ENCODE assay signal across 8 cellular contexts in the genomic region with DNA sequence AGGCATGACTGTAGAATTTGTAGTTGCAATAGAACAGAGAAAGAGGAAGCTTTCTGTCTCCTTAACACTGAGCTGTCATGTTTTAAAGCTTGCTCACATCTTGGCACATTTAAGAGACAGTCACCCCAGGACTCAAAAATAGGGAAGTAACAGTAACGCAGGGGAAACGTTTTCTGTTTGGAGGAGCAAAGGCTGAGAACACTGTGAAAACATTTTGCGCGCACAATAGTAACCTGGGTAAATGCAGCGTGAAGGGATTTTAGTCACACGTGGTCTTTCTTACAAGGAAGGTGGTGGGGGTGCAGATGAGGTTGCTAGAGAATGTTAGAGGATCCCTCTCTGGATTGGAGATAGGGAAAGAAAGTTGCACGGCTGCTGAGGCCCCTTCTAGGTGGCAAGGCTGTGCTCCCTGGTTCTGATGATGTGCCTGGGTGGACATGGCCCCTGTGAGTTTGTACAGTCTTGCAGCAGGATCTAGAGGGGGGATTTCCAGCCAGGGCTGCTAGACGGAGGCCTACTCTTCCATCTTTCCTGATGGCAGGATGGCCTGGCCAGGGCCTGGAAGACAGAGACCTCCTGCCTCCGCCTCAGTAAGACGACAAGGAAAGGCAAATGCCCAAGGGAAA.
DNase-seq lines count a peak whose midpoint lies in the region; ATAC-seq lines count a peak whose summit lies in the region.

No MANE protein-coding gene starts in this region.

- no peaks in the 10 kb centered on the region for H3K27me3 Mint-ChIP-seq in T-helper 1 cell treated with Interleukin-12 subunit alpha and Interleukin-12 subunit beta and Interleukin-4 antibody, amounts not matched to agents 30 μg/mL and 1 μg/mL, for 36 hours (ENCODE audit: low read depth)
- no peaks in the 10 kb centered on the region for H3K27me3 Mint-ChIP-seq in effector memory CD8-positive, alpha-beta T cell

- peak overlapping the region; percentile 66 for H3K27ac Mint-ChIP-seq in T-helper 1 cell treated with Interleukin-12 subunit alpha and Interleukin-12 subunit beta and Interleukin-4 antibody, amounts not matched to agents 30 μg/mL and 1 μg/mL, for 36 hours
- H3K27ac Mint-ChIP-seq in effector memory CD8-positive, alpha-beta T cell: peak overlapping the region; percentile 78 to 88

- no peak overlapping the region for H3K4me3 Mint-ChIP-seq in T-helper 1 cell treated with Interleukin-12 subunit alpha and Interleukin-12 subunit beta and Interleukin-4 antibody, amounts not matched to agents 30 μg/mL and 1 μg/mL, for 36 hours
- H3K4me3 Mint-ChIP-seq in effector memory CD8-positive, alpha-beta T cell: no peak overlapping the region

- no peaks in the 10 kb centered on the region for H3K27me3 ChIP-seq in stomach smooth muscle (ENCODE audit: control insufficient read depth in 1 of 2, insufficient read depth in 2 of 2, low read length in 2 of 2)

- ATAC-seq in effector memory CD8-positive, alpha-beta T cell (replicated peaks): no peak
- no peak for ATAC-seq in HG03097 (IDR thresholded peaks at IDR 0.05; ENCODE audit: low FRiP score, unreplicated experiment)

- H3K4me3 ChIP-seq in stomach smooth muscle (ENCODE audit: low read length in 2 of 2): no peak overlapping the region

- no peak for DNase-seq in T-helper 1 cell
- DNase-seq in Kasumi-1 (lab: John Stamatoyannopoulos, UW): peak; percentile 96 to 98
- no peak for DNase-seq in effector memory CD8-positive, alpha-beta T cell
- no peak for DNase-seq in NCI-H526 (lab: John Stamatoyannopoulos, UW)
- DNase-seq in NCI-H146 (lab: John Stamatoyannopoulos, UW): no peak

- no peak overlapping the region for H3K9ac ChIP-seq in stomach smooth muscle (ENCODE audit: low read length in 2 of 2)

- H3K36me3 Mint-ChIP-seq in T-helper 1 cell treated with Interleukin-12 subunit alpha and Interleukin-12 subunit beta and Interleukin-4 antibody, amounts not matched to agents 30 μg/mL and 1 μg/mL, for 36 hours (ENCODE audit: low read depth): peaks cover 64% of the 10 kb centered on the region
- H3K36me3 Mint-ChIP-seq in effector memory CD8-positive, alpha-beta T cell (ENCODE audit: insufficient read depth): peaks cover 51% of the 10 kb centered on the region

- H3K4me1 Mint-ChIP-seq in T-helper 1 cell treated with Interleukin-12 subunit alpha and Interleukin-12 subunit beta and Interleukin-4 antibody, amounts not matched to agents 30 μg/mL and 1 μg/mL, for 36 hours (ENCODE audit: low read depth): peaks cover 46% of the 10 kb centered on the region
- peaks cover 56 to 65% of the 10 kb centered on the region in 2 donors for H3K4me1 Mint-ChIP-seq in effector memory CD8-positive, alpha-beta T cell (ENCODE audit: low read depth in 2 of 2)

- peaks cover 19% of the 10 kb centered on the region for H3K4me1 ChIP-seq in stomach smooth muscle (ENCODE audit: control insufficient read depth, insufficient read depth, low read length)

- H3K9me3 ChIP-seq in stomach smooth muscle (ENCODE audit: control insufficient read depth in 2 of 2, low read length in 2 of 2): no peaks in the 10 kb centered on the region

- peaks cover 2 to 13% of the 10 kb centered on the region in 2 donors for H3K36me3 ChIP-seq in stomach smooth muscle (ENCODE audit: control insufficient read depth in 2 of 2, insufficient read depth in 2 of 2, low read length in 2 of 2)

- peak overlapping the region; percentile 46 for H3K27ac ChIP-seq in stomach smooth muscle (ENCODE audit: low read length)

- H3K9me3 Mint-ChIP-seq in T-helper 1 cell treated with Interleukin-12 subunit alpha and Interleukin-12 subunit beta and Interleukin-4 antibody, amounts not matched to agents 30 μg/mL and 1 μg/mL, for 36 hours: no peaks in the 10 kb centered on the region
- H3K9me3 Mint-ChIP-seq in effector memory CD8-positive, alpha-beta T cell: no peaks in the 10 kb centered on the region

Comparison
In these comparisons a context has a peak if more than half of its experiments do, and no peak if none do; other contexts are left out.
1. DNase-seq: peak in Kasumi-1 (2 of 2); none in T-helper 1 cell (0 of 5), effector memory CD8-positive, alpha-beta T cell (0 of 3), NCI-H526 (0 of 2) and NCI-H146 (single experiment).